In genomic region chr9:11204521-11204920, GRCh38 we compare ENCODE assay signal across 18 cellular contexts.
DNase-seq lines count a peak whose midpoint lies in the region; ATAC-seq and TF ChIP-seq lines count a peak whose summit lies in the region.
"Had no signal": no experiment of that assay in that cellular context is flagged by ENCODE, and none has a peak within 500 bp of the region (broad histone marks: within the 10 kb centered on the region; RNA-seq: fewer than 3 reads in every experiment).

No MANE protein-coding gene starts in this region.

- peaks cover 12% of the 10 kb centered on the region for H3K9me3 Mint-ChIP-seq in activated T-helper 1 cell treated with anti-CD3 and anti-CD28 coated beads, Interleukin-12 subunit alpha, Interleukin-12 subunit beta, Interleukin-2, Interleukin-4 antibody, amounts not matched to agents 30 ng/mL and 10 ng/mL and 1 ng/mL, durations not matched to agents 14 hours and 24 hours and 36 hours

- no peaks in the 10 kb centered on the region for H3K27me3 ChIP-seq in body of pancreas
- no peaks in the 10 kb centered on the region for H3K27me3 ChIP-seq in A673 (replicated peaks; ENCODE audit: insufficient read depth, low read depth, low read length, poor library complexity)
- H3K27me3 ChIP-seq: BLaER1 treated with 17β-estradiol and CSF1 and Interleukin-3, amounts not matched to agents 10 nM and 100 nM had no signal

- H3K4me3 Mint-ChIP-seq in activated T-helper 1 cell treated with anti-CD3 and anti-CD28 coated beads, Interleukin-12 subunit alpha, Interleukin-12 subunit beta, Interleukin-2, Interleukin-4 antibody, amounts not matched to agents 30 ng/mL and 10 ng/mL and 1 ng/mL, durations not matched to agents 14 hours and 24 hours and 36 hours: no peak overlapping the region
- H3K4me3 Mint-ChIP-seq: CD4-positive, alpha-beta T cell had no signal

- H3K4me3 ChIP-seq in body of pancreas: no peak overlapping the region
- H3K4me3 ChIP-seq in A673 (ENCODE audit: low read depth, low read length, poor library complexity, severe bottlenecking): no peak overlapping the region
- H3K4me3 ChIP-seq: BLaER1 treated with 17β-estradiol and CSF1 and Interleukin-3, amounts not matched to agents 10 nM and 100 nM; GM12878; GM23248 had no signal

- no peaks in the 10 kb centered on the region for H3K36me3 ChIP-seq in body of pancreas (replicated peaks in 1 of 2; ENCODE audit: insufficient read depth in 1 of 2, low read depth in 2 of 2)
- no peaks in the 10 kb centered on the region for H3K36me3 ChIP-seq in A673 (ENCODE audit: insufficient read depth, low read length, poor library complexity, severe bottlenecking)
- H3K36me3 ChIP-seq: BLaER1 treated with 17β-estradiol and CSF1 and Interleukin-3, amounts not matched to agents 10 nM and 100 nM had no signal

- H3K27ac ChIP-seq in body of pancreas (peak overlapping the region in 1 of 4 donors; percentile 24), A673 (ENCODE audit: low read depth, low read length, poor library complexity, severe bottlenecking) (no peak overlapping the region)
- H3K27ac ChIP-seq: 22Rv1; BLaER1 treated with 17β-estradiol and CSF1 and Interleukin-3, amounts not matched to agents 10 nM and 100 nM; GM23248 had no signal

- POLR2A ChIA-PET in A673 (lab: Charles Lee; ENCODE audit: low non-redundant PET): interaction anchor here (0.5 kb wide), 1 partner anchor 96 kb away, joined by 3 read pairs; no protein-coding TSS in a partner anchor

- no peaks in the 10 kb centered on the region for H3K4me1 Mint-ChIP-seq in activated T-helper 1 cell treated with anti-CD3 and anti-CD28 coated beads, Interleukin-12 subunit alpha, Interleukin-12 subunit beta, Interleukin-2, Interleukin-4 antibody, amounts not matched to agents 30 ng/mL and 10 ng/mL and 1 ng/mL, durations not matched to agents 14 hours and 24 hours and 36 hours (ENCODE audit: low read depth)

- peak in 5 of 7 experiments; percentile 9 to 51 (median 38) for TF ChIP-seq CTCF in body of pancreas (IDR thresholded peaks at IDR 0.05)
- no peak for TF ChIP-seq CTCF in A673 (conservative IDR thresholded peaks at IDR 0.05; ENCODE audit: low read depth, low read length)

- H3K27me3 Mint-ChIP-seq in activated T-helper 1 cell treated with anti-CD3 and anti-CD28 coated beads, Interleukin-12 subunit alpha, Interleukin-12 subunit beta, Interleukin-2, Interleukin-4 antibody, amounts not matched to agents 30 ng/mL and 10 ng/mL and 1 ng/mL, durations not matched to agents 14 hours and 24 hours and 36 hours (ENCODE audit: insufficient read depth): no peaks in the 10 kb centered on the region
- H3K27me3 Mint-ChIP-seq: CD4-positive, alpha-beta T cell had no signal

- no TSS peak for BruUV-seq in A673 (replicated peaks; lab: Mats Ljungman, UMichigan)

- TF ChIP-seq POLR2A in body of pancreas (IDR thresholded peaks at IDR 0.05): no peak

- no peak overlapping the region for H3K27ac Mint-ChIP-seq in activated T-helper 1 cell treated with anti-CD3 and anti-CD28 coated beads, Interleukin-12 subunit alpha, Interleukin-12 subunit beta, Interleukin-2, Interleukin-4 antibody, amounts not matched to agents 30 ng/mL and 10 ng/mL and 1 ng/mL, durations not matched to agents 14 hours and 24 hours and 36 hours
- H3K27ac Mint-ChIP-seq: CD4-positive, alpha-beta T cell had no signal

- peak; percentile 98 for ATAC-seq in body of pancreas
- no peak for ATAC-seq in GM19023 (IDR thresholded peaks at IDR 0.05; ENCODE audit: unreplicated experiment)
- ATAC-seq: GM12878, HepG2 had no signal

- DNase-seq in SIG-M5 treated with dmso at 0.1 percent for 504 hours (lab: John Stamatoyannopoulos, UW; ENCODE audit: unreplicated experiment) (peak; percentile 5), SIG-M5 (lab: John Stamatoyannopoulos, UW) (no peak), NAMALWA (ENCODE audit: low spot score) (peak; percentile 2), body of pancreas (peak; percentile 14 to 47 (median 26)), A673 (ENCODE audit: low spot score) (no peak)
- DNase-seq in stimulated activated CD4-positive, alpha-beta T cell treated with anti-CD3 and anti-CD28 coated beads, Interleukin-1b, Interleukin-23, amount 100 ng/mL, for 48 hours: no peak
- DNase-seq in activated T-helper 1 cell treated with anti-CD3 and anti-CD28 coated beads, Interleukin-12 subunit alpha, Interleukin-12 subunit beta, Interleukin-2, Interleukin-4 antibody, amounts not matched to agents 30 ng/mL and 10 ng/mL and 1 ng/mL, durations not matched to agents 14 hours and 24 hours and 36 hours (ENCODE audit: low spot score): no peak
- DNase-seq: ACHN; Calu3; CD4-positive, alpha-beta T cell; DMS 273 treated with DMSO at 0.1 percent for 48 hours; GM23248; H7 had no signal

- H3K36me3 Mint-ChIP-seq in activated T-helper 1 cell treated with anti-CD3 and anti-CD28 coated beads, Interleukin-12 subunit alpha, Interleukin-12 subunit beta, Interleukin-2, Interleukin-4 antibody, amounts not matched to agents 30 ng/mL and 10 ng/mL and 1 ng/mL, durations not matched to agents 14 hours and 24 hours and 36 hours (ENCODE audit: low read depth): no peaks in the 10 kb centered on the region

- 33 to 36% methylated on average over 3 of the region's 3 CpGs for WGBS in body of pancreas, 2 donors

- CTCF ChIA-PET in A673 (lab: Charles Lee): no interaction called here

- intact Hi-C loops in body of pancreas (cut with DNase I): no loop called here
- intact Hi-C loops in A673 (cut with micrococcal nuclease; ENCODE audit: unreplicated experiment): no loop called here
- intact Hi-C loops in activated T-helper 1 cell treated with anti-CD3 and anti-CD28 coated beads, Interleukin-12 subunit alpha, Interleukin-12 subunit beta, Interleukin-2, Interleukin-4 antibody, amounts not matched to agents 30 ng/mL and 10 ng/mL and 1 ng/mL, durations not matched to agents 14 hours and 24 hours and 36 hours (cut with micrococcal nuclease): no loop called here

- H3K9me3 ChIP-seq in body of pancreas (no peaks in the 10 kb centered on the region), A673 (ENCODE audit: low read depth, low read length, poor library complexity, severe bottlenecking) (no peaks in the 10 kb centered on the region)
- H3K9me3 ChIP-seq: BLaER1 treated with 17β-estradiol and CSF1 and Interleukin-3, amounts not matched to agents 10 nM and 100 nM had no signal

- H3K4me1 ChIP-seq in body of pancreas: peaks cover 3% of the 10 kb centered on the region
- no peaks in the 10 kb centered on the region for H3K4me1 ChIP-seq in A673 (ENCODE audit: insufficient read depth, low read length, poor library complexity, severe bottlenecking)
- H3K4me1 ChIP-seq: BLaER1 treated with 17β-estradiol and CSF1 and Interleukin-3, amounts not matched to agents 10 nM and 100 nM had no signal

Comparison
In these comparisons a context has a peak if more than half of its experiments do, and no peak if none do; other contexts are left out.
1. DNase-seq: peak in SIG-M5 treated with dmso at 0.1 percent for 504 hours (single experiment), NAMALWA (single experiment) and body of pancreas (4 of 4); none in SIG-M5 (single experiment), stimulated activated CD4-positive, alpha-beta T cell treated with anti-CD3 and anti-CD28 coated beads, Interleukin-1b, Interleukin-23, amount 100 ng/mL, for 48 hours (single experiment), A673 (single experiment) and activated T-helper 1 cell treated with anti-CD3 and anti-CD28 coated beads, Interleukin-12 subunit alpha, Interleukin-12 subunit beta, Interleukin-2, Interleukin-4 antibody, amounts not matched to agents 30 ng/mL and 10 ng/mL and 1 ng/mL, durations not matched to agents 14 hours and 24 hours and 36 hours (single experiment).